25 cellular contexts compared by ENCODE assay signal in genomic region chr6:47709160-47709559, GRCh38. TPM values are rescaled to one million over a fixed set of nuclear protein-coding genes. Genes with fewer than 3 reads are reported as not detected.
DNase-seq lines count a peak whose midpoint lies in the region; ATAC-seq and FAIRE-seq lines count a peak whose summit lies in the region.
"Had no signal": no experiment of that assay in that cellular context is flagged by ENCODE, and none has a peak within 500 bp of the region (broad histone marks: within the 10 kb centered on the region; RNA-seq: fewer than 3 reads in every experiment).

No MANE protein-coding gene starts in this region.

- ATAC-seq in left lobe of liver (peak; percentile 38), HG02571 (IDR thresholded peaks at IDR 0.05; ENCODE audit: unreplicated experiment) (no peak)
- ATAC-seq: Right ventricle myocardium inferior had no signal

- no peaks in the 10 kb centered on the region for H3K9me3 ChIP-seq in small intestine (ENCODE audit: control insufficient read depth, low read depth)
- H3K9me3 ChIP-seq: BLaER1 had no signal

- WGBS in small intestine, 3 donors, result 50 to 69% (median 52%) methylated on average over 5 of the region's 5 CpGs

- peaks cover 0 to 2% of the 10 kb centered on the region in 2 donors for H3K27me3 ChIP-seq in small intestine (ENCODE audit: control insufficient read depth in 2 of 2, insufficient read depth in 2 of 2, low read length in 2 of 2)
- H3K27me3 ChIP-seq: BLaER1 had no signal

- H3K4me1 ChIP-seq in small intestine (ENCODE audit: control insufficient read depth in 2 of 2, insufficient read depth in 1 of 2, low read depth in 1 of 2, low read length in 1 of 2), result no peaks in the 10 kb centered on the region
- H3K4me1 ChIP-seq: BLaER1 had no signal

- no peak for FAIRE-seq in small intestine (lab: Jason Lieb, UNC)
- FAIRE-seq: GM19239 had no signal

- H3K4me3 ChIP-seq in small intestine (ENCODE audit: low read depth in 1 of 2, low read length in 2 of 2), result no peak overlapping the region
- H3K4me3 ChIP-seq: BLaER1 had no signal

- H3K27ac ChIP-seq in small intestine (ENCODE audit: low read depth in 1 of 2, low read length in 1 of 2), result no peak overlapping the region
- H3K27ac ChIP-seq: BLaER1 had no signal

- DNase-seq in Caki2 (ENCODE audit: low read depth) (peak; percentile 54), NCI-H1092 (lab: John Stamatoyannopoulos, UW) (peak; percentile 40), NCI-H748 treated with DMSO at 0.1 percent for 48 hours (lab: John Stamatoyannopoulos, UW) (peak; percentile 19), left lobe of liver (ENCODE audit: low spot score) (no peak), small intestine (no peak), islet precursor cell (no peak)
- DNase-seq: Calu3; CD4-positive, alpha-beta memory T cell; DMS153; EL; GF-D8; Kasumi-1; MM.1S; NCI-H1048; NCI-H1436 treated with DMSO at 0.1 percent for 48 hours; NCI-H1930; NCI-H2171 treated with DMSO at 0.1 percent for 48 hours; NCI-H510A; NCI-H82; OCI-M1; T1000 had no signal

- in situ Hi-C loops in Caki2 (cut with HindIII; ENCODE audit: low pct_unique_long_range_greater_than_20kb, low sequenced_read_pairs), result no loop called here

- no peaks in the 10 kb centered on the region for H3K36me3 ChIP-seq in small intestine (ENCODE audit: control insufficient read depth in 2 of 2, insufficient read depth in 2 of 2, low read length in 2 of 2)
- H3K36me3 ChIP-seq: BLaER1 had no signal

RNA-seq across cellular contexts. Expression of gene ADGRF4, which starts 10.8 kb away (rescaled TPM):
- 3.9 and 6.5 TPM in 2 replicates for total RNA-seq in Caki2 (2014; rRNA removed; shearing (Covaris generic); ENCODE audit: low replicate concordance)
- total RNA-seq in left lobe of liver, result not detected
- not detected for polyA plus RNA-seq in small intestine
- total RNA-seq: CD4-positive, alpha-beta memory T cell; Right ventricle myocardium inferior had no signal
- polyA plus RNA-seq: CD4-positive, alpha-beta memory T cell had no signal

Comparison
In these comparisons a context has a peak if more than half of its experiments do, and no peak if none do; other contexts are left out.
1. DNase-seq: peak in Caki2 (single experiment), NCI-H1092 (single experiment) and NCI-H748 treated with DMSO at 0.1 percent for 48 hours (single experiment); none in left lobe of liver (single experiment), small intestine (single experiment) and islet precursor cell (single experiment).